8 cellular contexts compared by ENCODE assay signal in the genomic region with DNA sequence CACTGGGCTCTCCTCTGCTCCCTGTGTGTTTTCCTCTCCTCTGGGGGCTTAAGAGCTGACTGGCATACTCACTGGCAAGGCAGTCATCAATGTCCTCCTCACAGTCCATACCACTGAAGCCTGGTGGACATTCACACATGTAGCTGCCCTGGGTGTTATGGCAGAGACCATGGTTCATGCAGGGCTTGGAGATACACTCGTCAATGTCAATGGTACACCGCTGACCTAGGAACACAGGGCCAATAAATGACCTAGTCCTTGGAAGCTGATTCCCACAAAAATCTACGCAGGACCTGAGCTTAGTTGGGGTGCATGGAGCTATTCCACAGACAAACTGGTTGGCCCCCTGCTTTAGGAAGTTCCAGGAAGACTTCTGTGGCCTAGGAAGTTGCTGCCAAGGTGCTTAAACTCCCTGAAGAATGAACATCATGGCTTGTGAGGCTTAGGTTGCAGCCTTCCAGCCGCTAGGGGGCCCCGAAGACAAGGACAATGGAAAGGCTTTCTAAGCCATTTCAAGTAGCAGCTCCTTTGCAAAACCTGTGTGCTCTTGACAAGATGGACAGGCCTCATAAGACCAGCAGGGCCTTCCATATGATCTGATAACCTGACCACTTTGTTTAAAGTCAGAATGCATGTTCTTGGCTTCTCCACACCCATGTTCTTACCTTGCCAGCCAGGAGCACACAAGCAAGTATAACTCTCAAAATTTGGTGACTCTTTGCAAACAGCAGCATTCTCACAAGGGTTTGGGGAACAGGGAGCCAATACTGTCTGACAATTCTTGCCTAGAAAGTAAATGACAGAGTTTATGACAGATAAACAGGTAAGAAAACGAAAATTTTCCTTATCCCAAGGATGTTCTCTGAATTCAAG. TPM values are rescaled to one million over a fixed set of nuclear protein-coding genes. Genes with fewer than 3 reads are reported as not detected.
A peak's percentile ranks its signal among the peaks of the same experiment; 100 is the strongest.
DNase-seq lines count a peak whose midpoint lies in the region; ATAC-seq and TF ChIP-seq lines count a peak whose summit lies in the region.

No MANE protein-coding gene starts in this region.

- H3K9me3 ChIP-seq in PC-9 (ENCODE audit: insufficient read depth, low read depth) (no peaks in the 10 kb centered on the region), neural progenitor cell (ENCODE audit: low read depth) (no peaks in the 10 kb centered on the region)

- POLR2A ChIA-PET in PC-9 (lab: Charles Lee; ENCODE audit: unreplicated experiment): interaction anchor here (0.5 kb wide), 1 partner anchor 1468 kb away, joined by 6 read pairs; no protein-coding TSS in a partner anchor

- H3K27me3 ChIP-seq in KMS-11 (ENCODE audit: insufficient read depth, low read depth) (no peaks in the 10 kb centered on the region), PC-9 (ENCODE audit: insufficient read depth, low read depth) (no peaks in the 10 kb centered on the region), neural progenitor cell (no peaks in the 10 kb centered on the region)

- H3K36me3 ChIP-seq in KMS-11 (ENCODE audit: insufficient read depth) (no peaks in the 10 kb centered on the region; the same call in 1 of the 2 replicates), PC-9 (ENCODE audit: low read depth) (peaks cover 48% of the 10 kb centered on the region), neural progenitor cell (peaks cover 7% of the 10 kb centered on the region)

- H3K4me1 ChIP-seq in KMS-11 (ENCODE audit: low read depth, poor library complexity, severe bottlenecking): no peaks in the 10 kb centered on the region
- H3K4me1 ChIP-seq in PC-9 (replicated peaks; ENCODE audit: insufficient read depth): no peaks in the 10 kb centered on the region
- H3K4me1 ChIP-seq in neural progenitor cell: no peaks in the 10 kb centered on the region

- H3F3A ChIP-seq in PC-9 (ENCODE audit: insufficient read depth, low read depth) (peaks cover 11% of the 10 kb centered on the region), neural progenitor cell (ENCODE audit: low read depth) (no peaks in the 10 kb centered on the region)

- no peaks in the 10 kb centered on the region for H3K9me3 Mint-ChIP-seq in neural progenitor cell
- H3K9me3 Mint-ChIP-seq in stimulated activated naive CD8-positive, alpha-beta T cell treated with anti-CD3 and anti-CD28 coated beads, Interleukin-15, amount 100 ng/mL, for 72 hours: no peaks in the 10 kb centered on the region

- H3K27ac Mint-ChIP-seq in neural progenitor cell: no peak overlapping the region
- H3K27ac Mint-ChIP-seq in stimulated activated naive CD8-positive, alpha-beta T cell treated with anti-CD3 and anti-CD28 coated beads, Interleukin-15, amount 100 ng/mL, for 72 hours: no peak overlapping the region

- DNase-seq in AG08395 (ENCODE audit: low spot score): peak; percentile 63
- DNase-seq in PC-9: peak; percentile 70 to 74
- peak; percentile 66 for DNase-seq in activated T-cell treated with anti-CD3 and anti-CD28 coated beads, Interleukin-2, amount 50 U/mL, for 1 hour
- DNase-seq in fibroblast of mammary gland (ENCODE audit: low read depth): peak; percentile 83
- peak; percentile 86 for DNase-seq in neural progenitor cell (ENCODE audit: low spot score)
- peak; percentile 62 to 68 for DNase-seq in stimulated activated naive CD8-positive, alpha-beta T cell treated with anti-CD3 and anti-CD28 coated beads, Interleukin-15, amount 100 ng/mL, for 72 hours

- H3K4me2 ChIP-seq in KMS-11 (no peak overlapping the region), PC-9 (no peak overlapping the region), neural progenitor cell (no peak overlapping the region)

- BruUV-seq in PC-9 (replicated peaks; lab: Mats Ljungman, UMichigan): no TSS peak

- CTCF ChIA-PET in PC-9 (lab: Charles Lee): interaction anchor here (0.9 kb wide), 1 partner anchor 8 kb away, joined by 6 read pairs; no protein-coding TSS in a partner anchor

- H3K4me3 ChIP-seq in KMS-11 (IDR thresholded peaks at IDR 0.05; ENCODE audit: insufficient read depth, low read depth, low read length) (no peak overlapping the region), PC-9 (no peak overlapping the region), fibroblast of mammary gland (ENCODE audit: control insufficient read depth, low read depth, low read length) (no peak overlapping the region), neural progenitor cell (no peak overlapping the region)

- no peaks in the 10 kb centered on the region for H3K4me1 Mint-ChIP-seq in neural progenitor cell
- no peaks in the 10 kb centered on the region for H3K4me1 Mint-ChIP-seq in stimulated activated naive CD8-positive, alpha-beta T cell treated with anti-CD3 and anti-CD28 coated beads, Interleukin-15, amount 100 ng/mL, for 72 hours

- H3K27ac ChIP-seq in KMS-11 (no peak overlapping the region), PC-9 (no peak overlapping the region), neural progenitor cell (no peak overlapping the region)

- intact Hi-C loops in PC-9 (cut with micrococcal nuclease; ENCODE audit: unreplicated experiment): loop anchor here (5.0 to 10.0 kb wide), 4 partner anchors 76 to 334 kb away; no protein-coding TSS in a partner anchor

- peak; percentile 68 for ATAC-seq in GM19043 (IDR thresholded peaks at IDR 0.05; ENCODE audit: low read depth, unreplicated experiment)
- ATAC-seq in stimulated activated naive CD8-positive, alpha-beta T cell treated with anti-CD3 and anti-CD28 coated beads, Interleukin-15, amount 100 ng/mL, for 72 hours: peak; percentile 83

- H3K4me3 Mint-ChIP-seq in neural progenitor cell: no peak overlapping the region
- no peak overlapping the region for H3K4me3 Mint-ChIP-seq in stimulated activated naive CD8-positive, alpha-beta T cell treated with anti-CD3 and anti-CD28 coated beads, Interleukin-15, amount 100 ng/mL, for 72 hours

- H3K79me2 ChIP-seq in KMS-11 (ENCODE audit: insufficient read depth, low read depth): no peaks in the 10 kb centered on the region
- H3K79me2 ChIP-seq in PC-9 (ENCODE audit: low read depth): no peaks in the 10 kb centered on the region
- H3K79me2 ChIP-seq in neural progenitor cell (ENCODE audit: low read depth): no peaks in the 10 kb centered on the region

- no peaks in the 10 kb centered on the region for H3K9me2 ChIP-seq in PC-9 (ENCODE audit: insufficient read depth)

- no peaks in the 10 kb centered on the region for H4K20me1 ChIP-seq in KMS-11 (ENCODE audit: insufficient read depth)
- H4K20me1 ChIP-seq in PC-9 (ENCODE audit: insufficient read depth): no peaks in the 10 kb centered on the region; the same call in 1 of the 2 replicates
- no peaks in the 10 kb centered on the region for H4K20me1 ChIP-seq in neural progenitor cell (ENCODE audit: low read depth)

- no peak overlapping the region for H3K9ac ChIP-seq in KMS-11
- no peak overlapping the region for H3K9ac ChIP-seq in neural progenitor cell

- no peaks in the 10 kb centered on the region for H3K27me3 Mint-ChIP-seq in neural progenitor cell (ENCODE audit: insufficient read depth, low read depth)
- H3K27me3 Mint-ChIP-seq in stimulated activated naive CD8-positive, alpha-beta T cell treated with anti-CD3 and anti-CD28 coated beads, Interleukin-15, amount 100 ng/mL, for 72 hours: no peaks in the 10 kb centered on the region

- no peak overlapping the region for H2AFZ ChIP-seq in KMS-11 (ENCODE audit: low read depth)
- no peak overlapping the region for H2AFZ ChIP-seq in PC-9
- no peak overlapping the region for H2AFZ ChIP-seq in neural progenitor cell (replicated peaks)

- TF ChIP-seq CTCF in KMS-11 (conservative IDR thresholded peaks at IDR 0.05; ENCODE audit: low read depth, low read length): peak; percentile 79
- TF ChIP-seq CTCF in PC-9 (conservative IDR thresholded peaks at IDR 0.05): peak; percentile 98
- TF ChIP-seq CTCF in fibroblast of mammary gland (conservative IDR thresholded peaks at IDR 0.05; ENCODE audit: control insufficient read depth, insufficient read depth, low read depth, low read length): peak; percentile 92
- peak; percentile 92 for TF ChIP-seq CTCF in neural progenitor cell (IDR thresholded peaks at IDR 0.05)

- peaks cover 25% of the 10 kb centered on the region for H3K36me3 Mint-ChIP-seq in neural progenitor cell

RNA-seq across cellular contexts. Expression of a gene that starts 52.3 kb away (rescaled TPM):
- total RNA-seq in PC-9 (2021) (not detected in 2 replicates), neural progenitor cell (ENCODE audit: low replicate concordance) (not detected in 2 replicates)
